ENCODE assay signal across 7 cellular contexts in the genomic region with DNA sequence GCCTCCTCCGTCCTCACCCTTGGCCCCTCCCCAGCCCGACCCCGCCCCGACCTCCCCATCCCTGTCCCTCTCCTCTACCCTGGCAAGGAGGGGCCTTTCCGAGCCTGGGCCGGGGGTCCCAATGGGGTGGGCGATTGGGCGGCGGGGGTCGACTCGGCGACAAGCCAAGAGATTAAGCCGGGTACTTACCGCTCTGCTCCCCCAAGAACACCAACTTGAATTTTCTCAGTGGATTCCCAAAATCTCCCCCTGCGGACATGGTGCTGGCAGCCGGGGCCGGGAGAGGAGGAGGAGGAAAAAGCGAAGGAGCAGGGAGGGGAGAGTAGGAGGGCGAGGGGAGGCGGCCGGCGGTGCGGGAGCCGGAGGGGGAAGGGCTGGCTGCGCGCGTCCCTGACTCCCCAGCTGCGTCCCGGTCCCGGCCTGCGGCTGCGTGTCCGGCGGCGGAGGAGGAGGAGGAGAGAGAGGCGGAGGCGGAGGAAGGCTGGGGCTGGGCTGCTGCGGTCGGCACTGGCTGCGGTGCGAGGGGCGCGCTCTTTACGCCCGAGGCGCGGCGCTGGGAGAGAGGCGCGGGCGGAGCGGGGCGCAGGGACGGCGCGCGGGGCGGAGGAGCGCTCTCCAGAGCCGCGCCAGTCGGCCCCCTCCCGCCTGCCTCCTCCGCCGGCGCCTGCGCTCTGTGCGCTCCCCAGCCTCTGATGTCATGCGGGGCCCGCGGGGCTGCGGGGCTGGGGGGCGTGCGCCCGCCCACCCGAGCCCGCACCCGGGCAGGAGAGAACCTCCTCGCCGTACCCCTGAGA. TPM values are rescaled to one million over a fixed set of nuclear protein-coding genes. Genes with fewer than 3 reads are reported as not detected.
DNase-seq lines count a peak whose midpoint lies in the region; ATAC-seq and TF ChIP-seq lines count a peak whose summit lies in the region.

RAB6B (minus strand) TSS at position 675 of the 794 bp plus-strand sequence; CDS start at position 259, 416 bp downstream.

- H3K27ac ChIP-seq in upper lobe of right lung = no peak within 1 kb of the TSS

- H3K9me3 ChIP-seq in mucosa of descending colon (no peaks in the 10 kb centered on the region), upper lobe of right lung (no peaks in the 10 kb centered on the region)

- H3K27me3 ChIP-seq in upper lobe of right lung = peaks cover 25% of the 10 kb centered on the region

- TF ChIP-seq CTCF in mucosa of descending colon (IDR thresholded peaks at IDR 0.05) = no peak
- no peak for TF ChIP-seq CTCF in upper lobe of right lung (IDR thresholded peaks at IDR 0.05)

- H3K36me3 ChIP-seq in mucosa of descending colon (ENCODE audit: low read depth) (no peaks in the 10 kb centered on the region), upper lobe of right lung (no peaks in the 10 kb centered on the region)

- ATAC-seq in mucosa of descending colon = peak; percentile 63
- ATAC-seq in upper lobe of right lung = peak; percentile 76
- ATAC-seq in GM21515 (IDR thresholded peaks at IDR 0.05; ENCODE audit: unreplicated experiment) = no peak

- H3K4me1 ChIP-seq in mucosa of descending colon (ENCODE audit: low read depth) (peaks cover 17% of the 10 kb centered on the region), upper lobe of right lung (no peaks in the 10 kb centered on the region)

- intact Hi-C loops in mucosa of descending colon (cut with DNase I, micrococcal nuclease) = no loop called here
- intact Hi-C loops in upper lobe of right lung (cut with DNase I) = no loop called here

- H3K4me3 ChIP-seq in mucosa of descending colon (no peak within 1 kb of the TSS), upper lobe of right lung (peak within 1 kb of the TSS; percentile 60)

- DNase-seq in GM03348 (ENCODE audit: low spot score) = peak; percentile 94
- peak; percentile 66 for DNase-seq in HuH-7.5 (ENCODE audit: low spot score)
- peak; percentile 50 for DNase-seq in UCSD-AML1 (lab: John Stamatoyannopoulos, UW; ENCODE audit: unreplicated experiment)
- peak; percentile 38 for DNase-seq in fibroblast of gingiva (ENCODE audit: low read depth)
- no peak for DNase-seq in mucosa of descending colon
- DNase-seq in upper lobe of right lung = peak; percentile 71

RNA-seq across cellular contexts. Expression of gene RAB6B, which starts in this region (rescaled TPM):
- total RNA-seq in mucosa of descending colon = 10 to 100 TPM in 1 of 3 donors, 1 to 10 TPM in 2; 4.1 to 11.6 (median 4.8) TPM
- total RNA-seq in upper lobe of right lung = 7.4 TPM

Comparison
In these comparisons a context has a peak if more than half of its experiments do, and no peak if none do; other contexts are left out.
1. DNase-seq: peak in GM03348 (single experiment), HuH-7.5 (single experiment), UCSD-AML1 (single experiment), fibroblast of gingiva (single experiment) and upper lobe of right lung (single experiment); none in mucosa of descending colon (0 of 3).